Comparison of ENCODE assay signal across 17 cellular contexts in genomic region chr1:24764848-24765247, GRCh38. TPM values are rescaled to one million over a fixed set of nuclear protein-coding genes. Genes with fewer than 3 reads are reported as not detected.
DNase-seq lines count a peak whose midpoint lies in the region; ATAC-seq and TF ChIP-seq lines count a peak whose summit lies in the region.
"Had no signal": no experiment of that assay in that cellular context is flagged by ENCODE, and none has a peak within 500 bp of the region (broad histone marks: within the 10 kb centered on the region; RNA-seq: fewer than 3 reads in every experiment).

No MANE protein-coding gene starts in this region.

- no peak overlapping the region for H3K4me3 ChIP-seq in HL-60 (replicated peaks; ENCODE audit: insufficient read depth, low read length)
- H3K4me3 ChIP-seq in SU-DHL-6 (ENCODE audit: insufficient read depth, low read length, poor library complexity, severe bottlenecking), result no peak overlapping the region
- no peak overlapping the region for H3K4me3 ChIP-seq in lower lobe of right lung
- H3K4me3 ChIP-seq in suprapubic skin, result no peak overlapping the region
- H3K4me3 ChIP-seq: BLaER1 had no signal

- H4K20me1 ChIP-seq in SU-DHL-6 (ENCODE audit: low read depth, low read length), result peaks cover 34% of the 10 kb centered on the region

- no peaks in the 10 kb centered on the region for H3K9me2 ChIP-seq in SU-DHL-6 (replicated peaks; ENCODE audit: insufficient read depth, low read length)

- H3K9ac ChIP-seq in SU-DHL-6 (ENCODE audit: low read length), result no peak overlapping the region
- H3K9ac ChIP-seq: BLaER1 had no signal

- H3K9me3 ChIP-seq in SU-DHL-6 (ENCODE audit: insufficient read depth, low read length) (no peaks in the 10 kb centered on the region), lower lobe of right lung (no peaks in the 10 kb centered on the region), suprapubic skin (no peaks in the 10 kb centered on the region)
- H3K9me3 ChIP-seq: BLaER1 had no signal

- no peak overlapping the region for H3K4me3 Mint-ChIP-seq in activated naive CD4-positive, alpha-beta T cell treated with anti-CD3 and anti-CD28 coated beads, Interleukin-2, amount 10 ng/mL, durations not matched to agents 7 days and 5 days
- no peak overlapping the region for H3K4me3 Mint-ChIP-seq in activated T-helper 17 cell treated with anti-CD3 and anti-CD28 coated beads, Interleukin-2, amount 50 U/mL, for 72 hours
- H3K4me3 Mint-ChIP-seq: activated CD8-positive, alpha-beta T cell treated with anti-CD3 and anti-CD28 coated beads, Interleukin-2, amount 10 ng/mL, durations not matched to agents 7 days and 5 days had no signal

- CTCF ChIA-PET in activated naive CD4-positive, alpha-beta T cell treated with anti-CD3 and anti-CD28 coated beads, Interleukin-2, amount 10 ng/mL, durations not matched to agents 7 days and 5 days (lab: Charles Lee), result no interaction called here

- peaks cover 2% of the 10 kb centered on the region for H3K4me1 Mint-ChIP-seq in activated naive CD4-positive, alpha-beta T cell treated with anti-CD3 and anti-CD28 coated beads, Interleukin-2, amount 10 ng/mL, durations not matched to agents 7 days and 5 days
- no peaks in the 10 kb centered on the region for H3K4me1 Mint-ChIP-seq in activated T-helper 17 cell treated with anti-CD3 and anti-CD28 coated beads, Interleukin-2, amount 50 U/mL, for 72 hours

- TF ChIP-seq CTCF in HL-60 (IDR thresholded peaks at IDR 0.05; ENCODE audit: insufficient read depth, low read length) (no peak), SU-DHL-6 (IDR thresholded peaks at IDR 0.05; ENCODE audit: insufficient read depth, low read length, poor library complexity, severe bottlenecking) (no peak), lower lobe of right lung (IDR thresholded peaks at IDR 0.05) (no peak), suprapubic skin (IDR thresholded peaks at IDR 0.05) (no peak)

- TF ChIP-seq POLR2A in suprapubic skin (IDR thresholded peaks at IDR 0.05), result no peak

- H3K4me1 ChIP-seq in lower lobe of right lung (peaks cover 64% of the 10 kb centered on the region), suprapubic skin (peaks cover 27% of the 10 kb centered on the region)

- H3K79me2 ChIP-seq in SU-DHL-6 (ENCODE audit: insufficient read depth, low read length), result peaks cover 100% of the 10 kb centered on the region

- H3K27me3 Mint-ChIP-seq in activated naive CD4-positive, alpha-beta T cell treated with anti-CD3 and anti-CD28 coated beads, Interleukin-2, amount 10 ng/mL, durations not matched to agents 7 days and 5 days, result no peaks in the 10 kb centered on the region
- no peaks in the 10 kb centered on the region for H3K27me3 Mint-ChIP-seq in activated T-helper 17 cell treated with anti-CD3 and anti-CD28 coated beads, Interleukin-2, amount 50 U/mL, for 72 hours

- no peak for TF ChIP-seq EP300 in suprapubic skin (IDR thresholded peaks at IDR 0.05)

- no peak for ATAC-seq in lower lobe of right lung
- no peak for ATAC-seq in activated T-helper 17 cell treated with anti-CD3 and anti-CD28 coated beads, Interleukin-2, amount 50 U/mL, for 72 hours (replicated peaks)
- ATAC-seq: activated CD8-positive, alpha-beta T cell treated with anti-CD3 and anti-CD28 coated beads, Interleukin-2, amount 10 ng/mL, durations not matched to agents 7 days and 5 days; PC-3 had no signal

- no peak overlapping the region for H2AFZ ChIP-seq in SU-DHL-6 (ENCODE audit: low read depth, low read length, severe bottlenecking)

- H3F3A ChIP-seq in SU-DHL-6 (ENCODE audit: insufficient read depth), result peaks cover 44% of the 10 kb centered on the region

- H3K4me2 ChIP-seq in SU-DHL-6 (ENCODE audit: low read depth, low read length, poor library complexity, severe bottlenecking), result peak overlapping the region; percentile 11

- H3K27ac ChIP-seq in HL-60 (replicated peaks), result peak overlapping the region; percentile 29
- H3K27ac ChIP-seq in SU-DHL-6 (ENCODE audit: low read depth, low read length), result peak overlapping the region; percentile 38; the same call in 1 of the 2 replicates
- peak overlapping the region; percentile 31 for H3K27ac ChIP-seq in lower lobe of right lung
- H3K27ac ChIP-seq in suprapubic skin, result peak overlapping the region; percentile 13
- H3K27ac ChIP-seq: BLaER1 had no signal

- 67% methylated on average over 1 of the region's 1 CpG for WGBS in suprapubic skin

- H3K36me3 ChIP-seq in SU-DHL-6 (ENCODE audit: low read length) (no peaks in the 10 kb centered on the region), lower lobe of right lung (no peaks in the 10 kb centered on the region), suprapubic skin (no peaks in the 10 kb centered on the region)

- intact Hi-C loops in lower lobe of right lung (cut with DNase I), result no loop called here

- H3K27me3 ChIP-seq in HL-60 (ENCODE audit: insufficient read depth, poor library complexity, severe bottlenecking) (no peaks in the 10 kb centered on the region), SU-DHL-6 (ENCODE audit: low read length) (no peaks in the 10 kb centered on the region), lower lobe of right lung (ENCODE audit: low read depth) (no peaks in the 10 kb centered on the region), suprapubic skin (no peaks in the 10 kb centered on the region)
- H3K27me3 ChIP-seq: BLaER1 had no signal

- H3K27ac Mint-ChIP-seq in activated naive CD4-positive, alpha-beta T cell treated with anti-CD3 and anti-CD28 coated beads, Interleukin-2, amount 10 ng/mL, durations not matched to agents 7 days and 5 days, result no peak overlapping the region
- no peak overlapping the region for H3K27ac Mint-ChIP-seq in activated T-helper 17 cell treated with anti-CD3 and anti-CD28 coated beads, Interleukin-2, amount 50 U/mL, for 72 hours
- H3K27ac Mint-ChIP-seq: activated CD8-positive, alpha-beta T cell treated with anti-CD3 and anti-CD28 coated beads, Interleukin-2, amount 10 ng/mL, durations not matched to agents 7 days and 5 days had no signal

- H3K36me3 Mint-ChIP-seq in activated naive CD4-positive, alpha-beta T cell treated with anti-CD3 and anti-CD28 coated beads, Interleukin-2, amount 10 ng/mL, durations not matched to agents 7 days and 5 days, result no peaks in the 10 kb centered on the region
- no peaks in the 10 kb centered on the region for H3K36me3 Mint-ChIP-seq in activated T-helper 17 cell treated with anti-CD3 and anti-CD28 coated beads, Interleukin-2, amount 50 U/mL, for 72 hours (ENCODE audit: low read depth)

- DNase-seq in HL-60 (ENCODE audit: low read depth in 1 of 2, low spot score in 1 of 2) (no peak), lower lobe of right lung (no peak), suprapubic skin (ENCODE audit: low spot score in 2 of 2) (no peak), HT-29 (ENCODE audit: low spot score) (no peak)
- DNase-seq in activated naive CD4-positive, alpha-beta T cell treated with anti-CD3 and anti-CD28 coated beads, Interleukin-2, amount 10 ng/mL, durations not matched to agents 7 days and 5 days, result no peak
- DNase-seq: activated CD8-positive, alpha-beta T cell treated with anti-CD3 and anti-CD28 coated beads, Interleukin-2, amount 10 ng/mL, durations not matched to agents 7 days and 5 days; activated T-cell treated with anti-CD3 and anti-CD28 coated beads, Interleukin-2, amount 50 U/mL, for 48 hours; kidney; NCI-H1092; NCI-H2081; NCI-H69; nucleus accumbens; PC-3; stimulated activated CD4-positive, alpha-beta T cell treated with anti-CD3 and anti-CD28 coated beads, Interleukin-2, amount 100 ng/mL, for 48 hours had no signal

- H3K9me3 Mint-ChIP-seq in activated naive CD4-positive, alpha-beta T cell treated with anti-CD3 and anti-CD28 coated beads, Interleukin-2, amount 10 ng/mL, durations not matched to agents 7 days and 5 days, result no peaks in the 10 kb centered on the region
- H3K9me3 Mint-ChIP-seq in activated T-helper 17 cell treated with anti-CD3 and anti-CD28 coated beads, Interleukin-2, amount 50 U/mL, for 72 hours, result no peaks in the 10 kb centered on the region

RNA-seq across cellular contexts. Expression of gene CLIC4, which starts 19.6 kb away (rescaled TPM):
- total RNA-seq in lower lobe of right lung (169 TPM), suprapubic skin (10 to 100 TPM; 50.1 to 76.3 (median 71.4) TPM)
- total RNA-seq in HT-29 (2014; rRNA removed; shearing (Covaris generic)), result 22.5 and 22.6 TPM in 2 replicates
- 10 to 100 TPM in 1 of 2 donors, 1 to 10 TPM in 1; 8.9 to 13.8 TPM for total RNA-seq in activated T-helper 17 cell treated with anti-CD3 and anti-CD28 coated beads, Interleukin-2, amount 50 U/mL, for 72 hours
